ENCODE assay signal across 10 cellular contexts in the genomic region with DNA sequence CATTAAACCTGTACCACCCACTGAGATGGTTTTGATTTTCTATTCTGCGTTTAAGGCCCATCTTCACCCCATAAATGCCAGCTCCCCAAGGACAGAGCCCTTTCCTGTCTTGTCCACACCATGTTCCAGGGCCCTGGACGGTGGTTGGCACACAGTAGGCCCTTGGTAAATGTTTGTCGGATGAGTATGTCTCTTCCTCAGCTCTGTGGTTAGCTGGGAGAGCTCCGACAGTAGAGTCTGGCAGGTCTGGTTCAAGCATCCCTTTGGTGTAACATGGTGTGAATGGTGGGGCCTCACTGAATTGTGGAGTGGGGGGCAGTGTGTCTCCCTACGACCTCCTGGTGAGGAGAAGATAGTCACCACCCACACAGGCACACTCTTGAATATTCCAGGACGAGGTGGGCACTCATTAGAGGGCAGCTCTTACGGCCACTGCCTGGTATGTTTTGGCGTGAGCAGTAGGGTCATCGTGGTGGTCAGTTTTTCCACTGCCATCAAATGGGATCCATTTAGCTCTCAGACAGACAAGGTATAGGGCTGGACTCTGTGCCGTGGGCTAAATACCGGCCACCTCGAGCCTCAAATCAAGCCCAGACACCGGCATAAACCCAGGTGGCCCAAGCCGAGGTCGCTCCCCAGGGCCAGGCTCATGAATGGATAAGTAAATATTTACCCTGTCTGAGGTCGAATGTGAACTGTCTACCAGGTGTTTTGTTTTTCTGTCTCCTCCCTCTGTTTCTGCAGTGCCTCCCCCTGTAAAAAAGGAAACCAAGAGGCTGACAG.
DNase-seq lines count a peak whose midpoint lies in the region; ATAC-seq, FAIRE-seq and TF ChIP-seq lines count a peak whose summit lies in the region.
"Had no signal": no experiment of that assay in that cellular context is flagged by ENCODE, and none has a peak within 500 bp of the region (broad histone marks: within the 10 kb centered on the region; RNA-seq: fewer than 3 reads in every experiment).

No MANE protein-coding gene starts in this region.

- peaks cover 31% of the 10 kb centered on the region for H3K36me3 ChIP-seq in PC-3 (ENCODE audit: low read depth, low read length)
- no peaks in the 10 kb centered on the region for H3K36me3 ChIP-seq in small intestine (ENCODE audit: control insufficient read depth in 2 of 2, insufficient read depth in 2 of 2, low read length in 2 of 2)

- H3K4me1 ChIP-seq in PC-3 (ENCODE audit: insufficient read depth, low read length) (peaks cover 76% of the 10 kb centered on the region), foreskin keratinocyte (peaks cover 68% of the 10 kb centered on the region), small intestine (ENCODE audit: control insufficient read depth in 2 of 2, insufficient read depth in 1 of 2, low read depth in 1 of 2, low read length in 1 of 2) (peaks cover 3 to 22% of the 10 kb centered on the region in 2 donors)

- 47 to 65% (median 58%) methylated on average over 16 of the region's 16 CpGs for WGBS in small intestine, 3 donors

- no peak for FAIRE-seq in small intestine (lab: Jason Lieb, UNC)
- FAIRE-seq: GM18507 had no signal

- no peak for ATAC-seq in PC-3
- no peak for ATAC-seq in foreskin keratinocyte
- ATAC-seq in sciatic nerve: no peak

- BruUV-seq in PC-3 (replicated peaks; lab: Mats Ljungman, UMichigan): TSS peak; percentile 86

- H2AFZ ChIP-seq in PC-3 (ENCODE audit: low read length): no peak overlapping the region

- TF ChIP-seq CTCF in PC-3 (conservative IDR thresholded peaks at IDR 0.05; ENCODE audit: low read depth, low read length) (no peak), foreskin keratinocyte (conservative IDR thresholded peaks at IDR 0.05) (no peak)

- no peaks in the 10 kb centered on the region for H3K9me2 ChIP-seq in PC-3 (replicated peaks; ENCODE audit: low read length)

- H4K20me1 ChIP-seq in PC-3 (ENCODE audit: low read length): no peaks in the 10 kb centered on the region

- CTCF ChIA-PET in PC-3 (lab: Charles Lee): interaction anchor here (0.6 kb wide), 1 partner anchor 23 kb away, joined by 3 read pairs; no protein-coding TSS in a partner anchor

- H3K27ac ChIP-seq in PC-3 (ENCODE audit: low read length) (peak overlapping the region; percentile 100), foreskin keratinocyte (peak overlapping the region; percentile 91), small intestine (ENCODE audit: low read depth in 1 of 2, low read length in 1 of 2) (peak overlapping the region; percentile 30 to 59), caudate nucleus (ENCODE audit: low read depth, low read length) (no peak overlapping the region)

- H3K9me3 ChIP-seq in PC-3 (ENCODE audit: low read length) (no peaks in the 10 kb centered on the region), small intestine (ENCODE audit: control insufficient read depth, low read depth) (no peaks in the 10 kb centered on the region)

- DNase-seq in NCI-H1417 (lab: John Stamatoyannopoulos, UW): peak in 2 of 3 experiments; percentile 40 to 85
- no peak for DNase-seq in NCI-H1417 treated with DMSO at 0.1 percent for 48 hours (lab: John Stamatoyannopoulos, UW)
- peak; percentile 49 for DNase-seq in PC-3
- DNase-seq in foreskin keratinocyte: no peak
- no peak for DNase-seq in small intestine
- DNase-seq in caudate nucleus (lab: John Stamatoyannopoulos, UW): no peak
- no peak for DNase-seq in OCI-M1 (lab: John Stamatoyannopoulos, UW)
- no peak for DNase-seq in sciatic nerve (ENCODE audit: low spot score)
- DNase-seq: 8988T had no signal

- peaks cover 83% of the 10 kb centered on the region for H3K79me2 ChIP-seq in PC-3 (ENCODE audit: low read length)

- POLR2A ChIA-PET in PC-3 (lab: Charles Lee; ENCODE audit: unreplicated experiment): interaction anchor here (0.5 to 0.6 kb wide), 3 partner anchors 13 to 1301 kb away, joined by 3 to 6 read pairs (median 4); no protein-coding TSS in a partner anchor

- H3K4me2 ChIP-seq in PC-3 (ENCODE audit: low read length): peak overlapping the region; percentile 79

- peak overlapping the region; percentile 60 for H3K4me3 ChIP-seq in PC-3 (ENCODE audit: low read length)
- H3K4me3 ChIP-seq in small intestine (ENCODE audit: low read depth in 1 of 2, low read length in 2 of 2): no peak overlapping the region

- no peaks in the 10 kb centered on the region for H3K27me3 ChIP-seq in PC-3 (ENCODE audit: low read length)
- H3K27me3 ChIP-seq in foreskin keratinocyte: no peaks in the 10 kb centered on the region
- no peaks in the 10 kb centered on the region for H3K27me3 ChIP-seq in small intestine (ENCODE audit: control insufficient read depth in 2 of 2, insufficient read depth in 2 of 2, low read length in 2 of 2)

- peaks cover 20% of the 10 kb centered on the region for H3F3A ChIP-seq in PC-3 (ENCODE audit: low read length, unreplicated experiment)

- intact Hi-C loops in PC-3 (cut with micrococcal nuclease) (loop anchor here (2.0 to 5.0 kb wide), 2 partner anchors 48 to 126 kb away; partner anchors contain the start of genes AAGAB and IQCH), sciatic nerve (cut with DNase I) (no loop called here)

- H3K9ac ChIP-seq in PC-3 (ENCODE audit: low read length): peak overlapping the region; percentile 94

Comparison
In these comparisons a context has a peak if more than half of its experiments do, and no peak if none do; other contexts are left out.
1. DNase-seq: peak in NCI-H1417 (2 of 3) and PC-3 (single experiment); none in NCI-H1417 treated with DMSO at 0.1 percent for 48 hours (single experiment), foreskin keratinocyte (0 of 2), small intestine (single experiment), caudate nucleus (0 of 61), OCI-M1 (single experiment) and sciatic nerve (single experiment).